Comparison of ENCODE assay signal across 14 cellular contexts in genomic region chr18:59273936-59274928, GRCh38. TPM values are rescaled to one million over a fixed set of nuclear protein-coding genes. Genes with fewer than 3 reads are reported as not detected.
DNase-seq lines count a peak whose midpoint lies in the region; ATAC-seq, FAIRE-seq and TF ChIP-seq lines count a peak whose summit lies in the region.
"Had no signal": no experiment of that assay in that cellular context is flagged by ENCODE, and none has a peak within 500 bp of the region (broad histone marks: within the 10 kb centered on the region; RNA-seq: fewer than 3 reads in every experiment).

No MANE protein-coding gene starts in this region.

- no peak overlapping the region for H3K56ac ChIP-seq in IMR-90 (ENCODE audit: extremely low read depth, insufficient read depth, low read length)

- peaks cover 92% of the 10 kb centered on the region for H3K27me3 ChIP-seq in IMR-90 (ENCODE audit: control insufficient read depth, insufficient read depth, low read length)
- H3K27me3 ChIP-seq in iPS DF 6.9 (ENCODE audit: control insufficient read depth, insufficient read depth, low read length) = peaks cover 69% of the 10 kb centered on the region

- no peak for TF ChIP-seq RAD21 in IMR-90 (IDR thresholded peaks at IDR 0.05; ENCODE audit: low read length)

- no peaks in the 10 kb centered on the region for H3K36me3 ChIP-seq in IMR-90 (ENCODE audit: control insufficient read depth, insufficient read depth, low read length)
- H3K36me3 ChIP-seq in iPS DF 6.9 (ENCODE audit: control insufficient read depth, insufficient read depth, low read length) = no peaks in the 10 kb centered on the region
- H3K36me3 ChIP-seq: right atrium auricular region had no signal

- TF ChIP-seq POLR2A in IMR-90 (IDR thresholded peaks at IDR 0.05; ENCODE audit: low read depth, low read length) = no peak

- H3K4me1 ChIP-seq in IMR-90 (ENCODE audit: control insufficient read depth, insufficient read depth, low read length) = no peaks in the 10 kb centered on the region
- H3K4me1 ChIP-seq in iPS DF 6.9 (ENCODE audit: control insufficient read depth, insufficient read depth, low read length) = peaks cover 4% of the 10 kb centered on the region; the same call in 1 of the 2 replicates

- H4K5ac ChIP-seq in IMR-90 (ENCODE audit: low read depth, low read length) = no peak overlapping the region

- intact Hi-C loops in IMR-90 (cut with micrococcal nuclease) = loop anchor here (5.0 kb wide), 1 partner anchor 137 kb away; the partner anchor contains the start of gene SEC11C

- H3K18ac ChIP-seq in IMR-90 (ENCODE audit: low read depth, low read length) = no peak overlapping the region

- no peak overlapping the region for H3K4ac ChIP-seq in IMR-90 (ENCODE audit: low read depth, low read length)

- no TSS peak for BruUV-seq in IMR-90 (replicated peaks; lab: Mats Ljungman, UMichigan)

- ATAC-seq in IMR-90 (ENCODE audit: low read depth) = no peak
- ATAC-seq: PC-3 had no signal

- H3K9me3 ChIP-seq in IMR-90 (ENCODE audit: control insufficient read depth, insufficient read depth, low read length) (peaks cover 18% of the 10 kb centered on the region), iPS DF 6.9 (ENCODE audit: control insufficient read depth, insufficient read depth, low read length) (no peaks in the 10 kb centered on the region)
- H3K9me3 ChIP-seq: right atrium auricular region had no signal

- no peak overlapping the region for H2AK9ac ChIP-seq in IMR-90 (replicated peaks; ENCODE audit: low read depth, low read length, poor library complexity)

- H4K8ac ChIP-seq in IMR-90 (ENCODE audit: low read depth in 2 of 2, low read length in 2 of 2) = no peak overlapping the region

- H2BK15ac ChIP-seq in IMR-90 (ENCODE audit: low read depth, low read length) = no peak overlapping the region

- no peaks in the 10 kb centered on the region for H3K9me3 Mint-ChIP-seq in progenitor cell of endocrine pancreas (ENCODE audit: low read depth)

- H3K36me3 Mint-ChIP-seq in progenitor cell of endocrine pancreas (ENCODE audit: insufficient read depth) = no peaks in the 10 kb centered on the region

- no peak overlapping the region for H3K27ac Mint-ChIP-seq in progenitor cell of endocrine pancreas

- H3K4me3 ChIP-seq in IMR-90 (ENCODE audit: insufficient read depth, low read depth, low read length) (no peak overlapping the region), iPS DF 6.9 (ENCODE audit: low read length) (peak overlapping the region; percentile 52; the same call in 1 of the 2 replicates)

- H3K9me1 ChIP-seq in IMR-90 (ENCODE audit: insufficient read depth, low read length) = no peaks in the 10 kb centered on the region

- peak; percentile 6 for FAIRE-seq in D721Med (lab: Jason Lieb, UNC)
- FAIRE-seq: GM18507 had no signal

- no peak overlapping the region for H4K91ac ChIP-seq in IMR-90 (ENCODE audit: insufficient read depth, low read depth, low read length)

- H2AK5ac ChIP-seq in IMR-90 (ENCODE audit: low read depth, low read length) = no peak overlapping the region

- no peak overlapping the region for H3K9ac ChIP-seq in IMR-90 (ENCODE audit: low read depth, low read length)

- in situ Hi-C loops in IMR-90 (cut with MboI; ENCODE audit: low sequenced_read_pairs) = no loop called here
- in situ Hi-C loops in G401 (cut with HindIII; ENCODE audit: low sequenced_read_pairs) = no loop called here

- H4K20me1 ChIP-seq in IMR-90 (ENCODE audit: insufficient read depth, low read length) = 0 out of 2 replicates have a peak, but pooled peaks cover 3% of the 10 kb centered on the region

- H3K4me2 ChIP-seq in IMR-90 (ENCODE audit: low read depth, low read length) = no peak overlapping the region

- H3K27ac ChIP-seq in IMR-90 (ENCODE audit: insufficient read depth, low read length) (no peak overlapping the region), iPS DF 6.9 (ENCODE audit: low read length) (no peak overlapping the region)
- H3K27ac ChIP-seq: right atrium auricular region had no signal

- peak overlapping the region; percentile 55 for H3K4me3 Mint-ChIP-seq in progenitor cell of endocrine pancreas (ENCODE audit: low read depth)

- no peaks in the 10 kb centered on the region for H3K79me1 ChIP-seq in IMR-90 (ENCODE audit: low read depth in 1 of 2, low read length in 2 of 2)

- no peak overlapping the region for H3K23ac ChIP-seq in IMR-90 (ENCODE audit: low read depth, low read length)

- POLR2A ChIA-PET in IMR-90 (lab: Charles Lee; ENCODE audit: unreplicated experiment) = no interaction called here

- H2BK20ac ChIP-seq in IMR-90 (ENCODE audit: low read depth, low read length) = no peak overlapping the region

- CTCF ChIA-PET in IMR-90 (lab: Yijun Ruan, JAX) = no interaction called here

- H2BK120ac ChIP-seq in IMR-90 (ENCODE audit: low read depth, low read length) = no peak overlapping the region

- dilution Hi-C loops in IMR-90 (cut with HindIII; ENCODE audit: low sequenced_read_pairs, unreplicated experiment) = no loop called here

- WGBS in IMR-90 (ENCODE audit: extremely low coverage in 2 of 2, insufficient read length in 1 of 2), 2 experiments = 8% methylated on average over 21 of the region's 57 CpGs; no CpG with 5 or more reads in 1 of the 2 experiments
- no CpG with 5 or more reads among the region's 57 CpGs for WGBS in iPS DF 6.9 (ENCODE audit: insufficient coverage, insufficient read length)

- no peak overlapping the region for H2BK5ac ChIP-seq in IMR-90 (ENCODE audit: low read depth, low read length, poor library complexity, severe bottlenecking)

- H2AFZ ChIP-seq in IMR-90 (replicated peaks; ENCODE audit: low read length, poor library complexity) = peak overlapping the region; percentile 22

- no peak overlapping the region for H3K14ac ChIP-seq in IMR-90 (replicated peaks; ENCODE audit: low read depth, low read length)

- TF ChIP-seq CTCF in D721Med (IDR thresholded peaks at IDR 0.05; ENCODE audit: insufficient read depth, missing control alignments) (no peak), IMR-90 (conservative IDR thresholded peaks at IDR 0.05; ENCODE audit: low read depth, low read length) (no peak), progenitor cell of endocrine pancreas (IDR thresholded peaks at IDR 0.05; ENCODE audit: unreplicated experiment) (no peak)

- H3K27me3 Mint-ChIP-seq in progenitor cell of endocrine pancreas = peaks cover 88% of the 10 kb centered on the region

- peaks cover 1% of the 10 kb centered on the region for H3K4me1 Mint-ChIP-seq in progenitor cell of endocrine pancreas (ENCODE audit: low read depth)

- DNase-seq in D721Med (ENCODE audit: insufficient read length, low spot score) = no peak
- no peak for DNase-seq in IMR-90
- DNase-seq in iPS DF 6.9 (ENCODE audit: low read depth, low spot score) = no peak
- no peak for DNase-seq in progenitor cell of endocrine pancreas (ENCODE audit: low spot score, unreplicated experiment)
- no peak for DNase-seq in cerebellar cortex (ENCODE audit: low spot score)
- DNase-seq in G401 (ENCODE audit: low spot score) = no peak
- DNase-seq in NK-92 treated with Interleukin-12 subunit alpha and Interleukin-12 subunit beta, amount 100 ng/mL, for 24 hours (lab: John Stamatoyannopoulos, UW) = no peak
- DNase-seq: activated gamma-delta T cell, PC-3 had no signal

TF ChIP-seq in IMR-90, 13 proteins besides CTCF, POLR2A, EP300 and RAD21 (continues in another document):
- TF ChIP-seq CEBPB (IDR thresholded peaks at IDR 0.05; ENCODE audit: low read depth, low read length) (no peak), CHD1 (IDR thresholded peaks at IDR 0.05; ENCODE audit: low read depth, low read length) (no peak), SMC3 (IDR thresholded peaks at IDR 0.05; ENCODE audit: low read depth, low read length) (no peak), MAFK (IDR thresholded peaks at IDR 0.05; ENCODE audit: low read depth, low read length) (no peak), FOS (IDR thresholded peaks at IDR 0.05; ENCODE audit: low read depth, low read length) (no peak), NFE2L2 (IDR thresholded peaks at IDR 0.05; ENCODE audit: low read depth, low read length) (no peak), BHLHE40 (IDR thresholded peaks at IDR 0.05; ENCODE audit: low read depth, low read length) (no peak), MXI1 (IDR thresholded peaks at IDR 0.05; ENCODE audit: borderline replicate concordance, low read depth, low read length) (no peak), MAZ (IDR thresholded peaks at IDR 0.05; ENCODE audit: borderline replicate concordance, low read depth, low read length) (no peak), RCOR1 (IDR thresholded peaks at IDR 0.05; ENCODE audit: insufficient replicate concordance, low read length) (no peak), RFX5 (IDR thresholded peaks at IDR 0.05; ENCODE audit: low read depth, low read length) (no peak), USF2 (IDR thresholded peaks at IDR 0.05; ENCODE audit: low read depth, low read length) (no peak)

RNA-seq across cellular contexts. Expression of gene RAX, which starts 1.0 kb away (rescaled TPM):
- total RNA-seq in IMR-90 (2012; rRNA removed) (not detected in 2 replicates), progenitor cell of endocrine pancreas (not detected in 2 replicates)
- polyA plus RNA-seq in IMR-90 (2012; rRNA removed) = not detected in 2 replicates
- polyA plus RNA-seq in IMR-90 (2012; cell fraction: cytosol; rRNA removed) = not detected in 2 replicates
- polyA plus RNA-seq in IMR-90 (2012; cell fraction: nucleus; rRNA removed; ENCODE audit: low replicate concordance) = not detected in 2 replicates
- not detected in 2 replicates for total RNA-seq in G401 (2014; rRNA removed; shearing (Covaris generic))
- total RNA-seq: cardiac septum, mononuclear cell, PC-3, right atrium auricular region had no signal

RNA-seq across cellular contexts. Expression of gene CPLX4, which starts 44.2 kb away (rescaled TPM):
- total RNA-seq in IMR-90 (2012; rRNA removed) = not detected in 2 replicates
- polyA plus RNA-seq in IMR-90 (2012; rRNA removed) = not detected in 2 replicates
- not detected in 2 replicates for polyA plus RNA-seq in IMR-90 (2012; cell fraction: cytosol; rRNA removed)
- not detected in 2 replicates for polyA plus RNA-seq in IMR-90 (2012; cell fraction: nucleus; rRNA removed; ENCODE audit: low replicate concordance)
- not detected in 2 replicates for total RNA-seq in progenitor cell of endocrine pancreas
- not detected in 2 replicates for total RNA-seq in G401 (2014; rRNA removed; shearing (Covaris generic))
- total RNA-seq: cardiac septum, PC-3, right atrium auricular region had no signal
- polyA plus RNA-seq: esophagus had no signal

RNA-seq across cellular contexts. Expression of gene GRP, which starts 54.3 kb away (rescaled TPM):
- total RNA-seq in IMR-90 (2012; rRNA removed) (not detected in 2 replicates), progenitor cell of endocrine pancreas (not detected in 2 replicates)
- polyA plus RNA-seq in IMR-90 (2012; rRNA removed) = not detected in 2 replicates
- not detected in 2 replicates for polyA plus RNA-seq in IMR-90 (2012; cell fraction: cytosol; rRNA removed)
- polyA plus RNA-seq in IMR-90 (2012; cell fraction: nucleus; rRNA removed; ENCODE audit: low replicate concordance) = not detected in 2 replicates
- not detected in 2 replicates for total RNA-seq in G401 (2014; rRNA removed; shearing (Covaris generic))
- total RNA-seq: cardiac septum, PC-3, right atrium auricular region had no signal
- polyA plus RNA-seq: esophagus had no signal
